Comparison of ENCODE assay signal across 8 cellular contexts in genomic region chr9:131125038-131125287, GRCh38. TPM values are rescaled to one million over a fixed set of nuclear protein-coding genes. Genes with fewer than 3 reads are reported as not detected.
A peak's percentile ranks its signal among the peaks of the same experiment; 100 is the strongest.
DNase-seq lines count a peak whose midpoint lies in the region; ATAC-seq and TF ChIP-seq lines count a peak whose summit lies in the region.

No MANE protein-coding gene starts in this region.

- TF ChIP-seq CTCF in BE2C (IDR thresholded peaks at IDR 0.05; ENCODE audit: low read depth, low read length): no peak
- no peak for TF ChIP-seq CTCF in HL-60 (IDR thresholded peaks at IDR 0.05; ENCODE audit: insufficient read depth, low read length)
- TF ChIP-seq CTCF in chondrocyte (IDR thresholded peaks at IDR 0.05): no peak

- H3K4me1 ChIP-seq in BE2C (no peaks in the 10 kb centered on the region), mucosa of stomach (ENCODE audit: control insufficient read depth, insufficient read depth, low read length) (peaks cover 3% of the 10 kb centered on the region)

- H3K9ac ChIP-seq in mucosa of stomach (ENCODE audit: low read length): peak overlapping the region; percentile 81

- H3K27ac ChIP-seq in HL-60 (replicated peaks): peak overlapping the region; percentile 85

- DNase-seq in BE2C: no peak
- DNase-seq in HL-60 (ENCODE audit: low read depth in 1 of 2, low spot score in 1 of 2): no peak
- no peak for DNase-seq in chondrocyte (ENCODE audit: low spot score)
- no peak for DNase-seq in NCI-H1048 (lab: John Stamatoyannopoulos, UW)
- no peak for DNase-seq in NCI-H1436 treated with DMSO at 0.1 percent for 48 hours (lab: John Stamatoyannopoulos, UW)
- DNase-seq in nucleus accumbens (lab: John Stamatoyannopoulos, UW): no peak

- peak overlapping the region; percentile 96 for H3K4me3 Mint-ChIP-seq in chondrocyte (ENCODE audit: unreplicated experiment)

- H3K9me3 ChIP-seq in BE2C (no peaks in the 10 kb centered on the region), mucosa of stomach (ENCODE audit: control insufficient read depth, low read length) (no peaks in the 10 kb centered on the region)

- H3K4me1 Mint-ChIP-seq in chondrocyte (ENCODE audit: low read depth): peaks cover 20% of the 10 kb centered on the region

- H3K36me3 Mint-ChIP-seq in chondrocyte (ENCODE audit: low read depth): peaks cover 13% of the 10 kb centered on the region

- no peaks in the 10 kb centered on the region for H3K27me3 Mint-ChIP-seq in chondrocyte (ENCODE audit: low read depth)

- H3K27me3 ChIP-seq in BE2C: no peaks in the 10 kb centered on the region
- no peaks in the 10 kb centered on the region for H3K27me3 ChIP-seq in HL-60 (ENCODE audit: insufficient read depth, poor library complexity, severe bottlenecking)
- H3K27me3 ChIP-seq in mucosa of stomach (ENCODE audit: control insufficient read depth, insufficient read depth, low read length): no peaks in the 10 kb centered on the region

- no peaks in the 10 kb centered on the region for H3K9me3 Mint-ChIP-seq in chondrocyte (ENCODE audit: low read depth)

- peak overlapping the region; percentile 99 for H3K27ac Mint-ChIP-seq in chondrocyte (ENCODE audit: unreplicated experiment)

- H3K4me3 ChIP-seq in BE2C (ENCODE audit: low read depth, low read length) (peak overlapping the region; percentile 100), HL-60 (replicated peaks; ENCODE audit: insufficient read depth, low read length) (peak overlapping the region; percentile 98), mucosa of stomach (ENCODE audit: low read length) (peak overlapping the region; percentile 59)

- no peak for ATAC-seq in GM18519 (IDR thresholded peaks at IDR 0.05; ENCODE audit: low FRiP score, unreplicated experiment)

- H3K36me3 ChIP-seq in BE2C: peaks cover 27% of the 10 kb centered on the region
- H3K36me3 ChIP-seq in mucosa of stomach (ENCODE audit: control insufficient read depth, insufficient read depth, low read length): no peaks in the 10 kb centered on the region

RNA-seq across cellular contexts. Expression of gene NUP214, which starts 0.4 kb away (rescaled TPM):
- polyA plus RNA-seq in BE2C (2012; ENCODE audit: insufficient read depth, insufficient read length, low read depth): 59.8 TPM
- total RNA-seq in chondrocyte: 32.6 to 48.3 TPM (median 36.0 TPM) in 3 replicates

RNA-seq across cellular contexts. Expression of gene AIF1L, which starts 28.6 kb away (rescaled TPM):
- polyA plus RNA-seq in BE2C (2012; ENCODE audit: insufficient read depth, insufficient read length, low read depth): not detected
- 4.1 to 33.1 TPM (median 30.1 TPM) in 3 replicates for total RNA-seq in chondrocyte
